In genomic region chr19:19584356-19584755, GRCh38 we compare ENCODE assay signal across 28 cellular contexts. TPM values are rescaled to one million over a fixed set of nuclear protein-coding genes. Genes with fewer than 3 reads are reported as not detected.
"Had no signal": no experiment of that assay in that cellular context is flagged by ENCODE, and none has a peak within 500 bp of the region (broad histone marks: within the 10 kb centered on the region; RNA-seq: fewer than 3 reads in every experiment).

No MANE protein-coding gene starts in this region.

- H3K4me3 Mint-ChIP-seq: natural killer cell treated with Interleukin-12 subunit alpha and Interleukin-12 subunit beta and Interleukin-15 and Interleukin-18, amount 100 ng/mL, for 72 hours; nephron progenitor cell; neural crest cell; stimulated activated effector memory CD8-positive, alpha-beta T cell treated with anti-CD3 and anti-CD28 coated beads, Interleukin-12 subunit alpha, Interleukin-12 subunit beta, amount 100 ng/mL, for 72 hours; stimulated activated naive B cell treated with anti-CD40 and anti-IgM and Interleukin-4, amounts not matched to agents 10 μg/mL and 1 μg/mL and 100 μg/mL, for 72 hours; stimulated activated naive CD8-positive, alpha-beta T cell treated with anti-CD3 and anti-CD28 coated beads, Interleukin-15, Interleukin-2, amounts not matched to agents 100 ng/mL and 50 ng/mL, for 24 hours had no signal

- H3K4me3 ChIP-seq: pancreas, psoas muscle, right lobe of liver, sigmoid colon, stomach, thoracic aorta, thyroid gland, tibial nerve, upper lobe of left lung, vagina had no signal

- H3K9me3 Mint-ChIP-seq: natural killer cell treated with Interleukin-12 subunit alpha and Interleukin-12 subunit beta and Interleukin-15 and Interleukin-18, amount 100 ng/mL, for 72 hours; nephron progenitor cell; neural crest cell; stimulated activated effector memory CD8-positive, alpha-beta T cell treated with anti-CD3 and anti-CD28 coated beads, Interleukin-12 subunit alpha, Interleukin-12 subunit beta, amount 100 ng/mL, for 72 hours; stimulated activated naive B cell treated with anti-CD40 and anti-IgM and Interleukin-4, amounts not matched to agents 10 μg/mL and 1 μg/mL and 100 μg/mL, for 72 hours; stimulated activated naive CD8-positive, alpha-beta T cell treated with anti-CD3 and anti-CD28 coated beads, Interleukin-15, Interleukin-2, amounts not matched to agents 100 ng/mL and 50 ng/mL, for 24 hours had no signal

- H3K27ac ChIP-seq: neutrophil, pancreas, psoas muscle, right lobe of liver, sigmoid colon, stomach, thoracic aorta, thyroid gland, tibial nerve, upper lobe of left lung, vagina had no signal

- H3K36me3 Mint-ChIP-seq: stimulated activated naive B cell treated with anti-CD40 and anti-IgM and Interleukin-4, amounts not matched to agents 10 μg/mL and 1 μg/mL and 100 μg/mL, for 72 hours had no signal

- H3K27ac Mint-ChIP-seq: natural killer cell treated with Interleukin-12 subunit alpha and Interleukin-12 subunit beta and Interleukin-15 and Interleukin-18, amount 100 ng/mL, for 72 hours; nephron progenitor cell; progenitor cell of endocrine pancreas; stimulated activated effector memory CD8-positive, alpha-beta T cell treated with anti-CD3 and anti-CD28 coated beads, Interleukin-12 subunit alpha, Interleukin-12 subunit beta, amount 100 ng/mL, for 72 hours; stimulated activated naive B cell treated with anti-CD40 and anti-IgM and Interleukin-4, amounts not matched to agents 10 μg/mL and 1 μg/mL and 100 μg/mL, for 72 hours; stimulated activated naive CD8-positive, alpha-beta T cell treated with anti-CD3 and anti-CD28 coated beads, Interleukin-15, Interleukin-2, amounts not matched to agents 100 ng/mL and 50 ng/mL, for 24 hours had no signal

- H3K36me3 ChIP-seq: neutrophil, pancreas, right lobe of liver, sigmoid colon, stomach, thoracic aorta, thyroid gland, tibial nerve, upper lobe of left lung, vagina had no signal

- DNase-seq: nephron progenitor cell; nucleus accumbens; pancreas; psoas muscle; right cardiac atrium; right lobe of liver; sigmoid colon; small intestine; stimulated activated CD4-positive, alpha-beta T cell treated with anti-CD3 and anti-CD28 coated beads, Interleukin-15, amount 100 ng/mL, for 24 hours; stimulated activated CD4-positive, alpha-beta T cell treated with anti-CD3 and anti-CD28 coated beads, Interleukin-2, amount 100 ng/mL, for 24 hours; stimulated activated CD4-positive, alpha-beta T cell treated with anti-CD3 and anti-CD28 coated beads, Interleukin-2, amount 100 ng/mL, for 48 hours; stimulated activated CD4-positive, alpha-beta T cell treated with anti-CD3 and anti-CD28 coated beads, Interleukin-4, amount 100 ng/mL, for 24 hours; stimulated activated naive B cell treated with anti-CD40 and anti-IgM and Interleukin-4, amounts not matched to agents 10 μg/mL and 1 μg/mL and 100 μg/mL, for 72 hours; stimulated activated naive CD4-positive, alpha-beta T cell treated with Interleukin-2 at 50 U/mL for 16 hours; stomach; thyroid gland; trophoblast cell; upper lobe of left lung had no signal

- FAIRE-seq: pancreas, small intestine, urothelium cell line had no signal

- H3K27me3 ChIP-seq: neutrophil, pancreas, right lobe of liver, sigmoid colon, stomach, thyroid gland, tibial nerve, upper lobe of left lung, vagina had no signal

- ATAC-seq: natural killer cell treated with Interleukin-12 subunit alpha and Interleukin-12 subunit beta and Interleukin-15 and Interleukin-18, amount 100 ng/mL, for 72 hours; pancreas; psoas muscle; right cardiac atrium; right lobe of liver; stimulated activated effector memory CD8-positive, alpha-beta T cell treated with anti-CD3 and anti-CD28 coated beads, Interleukin-12 subunit alpha, Interleukin-12 subunit beta, amount 100 ng/mL, for 72 hours; stimulated activated naive B cell treated with anti-CD40 and anti-IgM and Interleukin-4, amounts not matched to agents 10 μg/mL and 1 μg/mL and 100 μg/mL, for 72 hours had no signal

- H3K27me3 Mint-ChIP-seq: natural killer cell treated with Interleukin-12 subunit alpha and Interleukin-12 subunit beta and Interleukin-15 and Interleukin-18, amount 100 ng/mL, for 72 hours; progenitor cell of endocrine pancreas; stimulated activated naive B cell treated with anti-CD40 and anti-IgM and Interleukin-4, amounts not matched to agents 10 μg/mL and 1 μg/mL and 100 μg/mL, for 72 hours; stimulated activated naive CD8-positive, alpha-beta T cell treated with anti-CD3 and anti-CD28 coated beads, Interleukin-15, Interleukin-2, amounts not matched to agents 100 ng/mL and 50 ng/mL, for 24 hours had no signal

- H3K4me1 ChIP-seq: pancreas, psoas muscle, right lobe of liver, sigmoid colon, upper lobe of left lung, vagina had no signal

- H3K9me3 ChIP-seq: neutrophil, pancreas, psoas muscle, right lobe of liver, sigmoid colon, stomach, thoracic aorta, thyroid gland, tibial nerve, upper lobe of left lung, vagina had no signal

RNA-seq across cellular contexts. Expression of gene PBX4, which starts 34.1 kb away (rescaled TPM):
- total RNA-seq: thoracic aorta had no signal

RNA-seq across cellular contexts. Expression of gene CILP2, which starts 46.3 kb away (rescaled TPM):
- total RNA-seq: psoas muscle had no signal
- polyA plus RNA-seq: pancreas had no signal
